23 cellular contexts compared by ENCODE assay signal in the genomic region with DNA sequence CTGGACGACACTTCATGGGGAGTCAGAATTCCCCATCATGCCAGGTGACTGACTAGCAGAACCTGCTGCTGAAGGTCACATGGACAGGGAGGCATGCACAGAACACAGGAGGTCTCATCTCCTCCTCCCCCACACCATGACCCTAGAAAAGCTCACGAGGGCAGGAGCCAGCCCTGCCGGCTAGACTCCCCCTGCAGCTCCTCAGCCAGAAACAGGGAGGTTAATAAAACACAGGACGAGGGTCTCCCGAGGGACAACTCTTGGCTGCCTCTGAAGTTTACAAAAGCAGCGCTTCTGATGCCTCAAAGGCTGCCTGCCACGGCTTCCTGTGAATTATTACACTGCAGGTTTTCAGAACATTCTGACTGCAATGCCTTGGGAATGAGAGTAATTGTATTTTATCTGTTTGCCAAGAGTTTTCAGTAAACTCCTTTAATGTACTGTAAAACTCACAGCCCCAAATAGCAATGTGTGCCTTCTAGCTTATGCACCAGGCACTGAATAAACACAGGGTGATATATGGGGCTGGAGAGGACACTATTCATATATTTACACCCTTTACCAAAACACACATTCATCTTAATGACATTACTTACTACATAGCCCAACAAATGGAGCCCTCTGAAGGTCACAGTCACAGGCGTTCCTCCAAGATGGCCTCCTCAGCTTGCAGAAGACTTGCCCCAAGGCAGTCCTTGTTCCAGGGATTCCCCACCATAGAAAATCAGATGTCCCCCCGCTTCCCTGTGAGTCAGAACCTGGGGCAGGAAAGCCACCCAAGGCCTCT.
DNase-seq lines count a peak whose midpoint lies in the region; ATAC-seq and TF ChIP-seq lines count a peak whose summit lies in the region.
"Had no signal": no experiment of that assay in that cellular context is flagged by ENCODE, and none has a peak within 500 bp of the region (broad histone marks: within the 10 kb centered on the region; RNA-seq: fewer than 3 reads in every experiment).

No MANE protein-coding gene starts in this region.

- H3K18ac ChIP-seq in mesenchymal stem cell (ENCODE audit: low read depth in 1 of 2, low read length in 2 of 2), result no peak overlapping the region

- H3K36me3 Mint-ChIP-seq in activated CD4-positive, alpha-beta T cell treated with anti-CD3 and anti-CD28 coated beads, Interleukin-2, amount 10 ng/mL, durations not matched to agents 7 days and 5 days (ENCODE audit: low read depth), result no peaks in the 10 kb centered on the region
- H3K36me3 Mint-ChIP-seq: activated naive CD4-positive, alpha-beta T cell treated with anti-CD3 and anti-CD28 coated beads, Interleukin-2, amount 50 U/mL, for 24 hours had no signal

- H2BK12ac ChIP-seq in mesenchymal stem cell (ENCODE audit: low read length in 2 of 2), result no peak overlapping the region

- no peaks in the 10 kb centered on the region for H3K4me1 Mint-ChIP-seq in activated CD4-positive, alpha-beta T cell treated with anti-CD3 and anti-CD28 coated beads, Interleukin-2, amount 10 ng/mL, durations not matched to agents 7 days and 5 days
- H3K4me1 Mint-ChIP-seq: activated CD4-positive, alpha-beta memory T cell treated with anti-CD3 and anti-CD28 coated beads, Interleukin-2, amount 10 ng/mL, durations not matched to agents 7 days and 5 days; activated naive CD4-positive, alpha-beta T cell treated with anti-CD3 and anti-CD28 coated beads, Interleukin-2, amount 50 U/mL, for 24 hours had no signal

- POLR2A ChIA-PET in activated CD4-positive, alpha-beta T cell treated with anti-CD3 and anti-CD28 coated beads, Interleukin-2, amount 10 ng/mL, durations not matched to agents 7 days and 5 days (lab: Charles Lee), result no interaction called here

- no peaks in the 10 kb centered on the region for H3K9me3 ChIP-seq in body of pancreas
- no peaks in the 10 kb centered on the region for H3K9me3 ChIP-seq in mesenchymal stem cell (ENCODE audit: control insufficient read depth, low read length)
- no peaks in the 10 kb centered on the region for H3K9me3 ChIP-seq in stomach smooth muscle (ENCODE audit: control insufficient read depth in 2 of 2, low read length in 2 of 2)
- H3K9me3 ChIP-seq in left ventricle myocardium inferior (replicated peaks), result no peaks in the 10 kb centered on the region
- H3K9me3 ChIP-seq: left lung, ovary had no signal

- peaks cover 3% of the 10 kb centered on the region for H3K9me3 Mint-ChIP-seq in activated CD4-positive, alpha-beta T cell treated with anti-CD3 and anti-CD28 coated beads, Interleukin-2, amount 10 ng/mL, durations not matched to agents 7 days and 5 days
- H3K9me3 Mint-ChIP-seq: activated CD4-positive, alpha-beta memory T cell treated with anti-CD3 and anti-CD28 coated beads, Interleukin-2, amount 10 ng/mL, durations not matched to agents 7 days and 5 days; activated naive CD4-positive, alpha-beta T cell treated with anti-CD3 and anti-CD28 coated beads, Interleukin-2, amount 50 U/mL, for 24 hours; activated T-cell treated with anti-CD3 and anti-CD28 coated beads, Interleukin-2, amount 50 U/mL, for 4 hours; HFFc6 had no signal

- no peak overlapping the region for H2AK5ac ChIP-seq in mesenchymal stem cell (ENCODE audit: low read length, severe bottlenecking)

- no peak overlapping the region for H2BK120ac ChIP-seq in mesenchymal stem cell (ENCODE audit: low read depth, low read length)

- H3K4me3 ChIP-seq in body of pancreas (no peak overlapping the region), mesenchymal stem cell (ENCODE audit: insufficient read depth in 1 of 2, low read depth in 1 of 2, low read length in 2 of 2) (no peak overlapping the region), stomach smooth muscle (ENCODE audit: low read length in 2 of 2) (peak overlapping the region in 1 of 2 donors; percentile 40), left ventricle myocardium inferior (no peak overlapping the region)
- H3K4me3 ChIP-seq: left lung, ovary had no signal

- no peak overlapping the region for H3K23ac ChIP-seq in mesenchymal stem cell (ENCODE audit: low read length in 2 of 2)

- H3K27ac ChIP-seq in body of pancreas, result peak overlapping the region in 2 of 4 donors; percentile 24 to 43
- H3K27ac ChIP-seq in mesenchymal stem cell (ENCODE audit: low read length, poor library complexity, severe bottlenecking), result no peak overlapping the region
- peak overlapping the region; percentile 37 for H3K27ac ChIP-seq in stomach smooth muscle (ENCODE audit: low read length)
- H3K27ac ChIP-seq in left ventricle myocardium inferior (replicated peaks), result no peak overlapping the region
- H3K27ac ChIP-seq: C4-2B, left lung, ovary had no signal

- ATAC-seq in body of pancreas, result peak; percentile 38
- ATAC-seq: activated T-cell treated with anti-CD3 and anti-CD28 coated beads, Interleukin-2, amount 50 U/mL, for 4 hours; left lung had no signal

- DNase-seq in NCI-H1694 (lab: John Stamatoyannopoulos, UW) (peak; percentile 44), NCI-H1694 treated with DMSO at 0.1 percent for 48 hours (lab: John Stamatoyannopoulos, UW) (no peak), body of pancreas (peak in 1 of 4 donors; percentile 20), mesenchymal stem cell (peak; percentile 62), left ventricle myocardium inferior (no peak), germinal center (ENCODE audit: low spot score) (no peak)
- DNase-seq in activated CD4-positive, alpha-beta T cell treated with anti-CD3 and anti-CD28 coated beads, Interleukin-2, amount 10 ng/mL, durations not matched to agents 7 days and 5 days, result no peak
- DNase-seq: 8988T; activated CD4-positive, alpha-beta memory T cell treated with anti-CD3 and anti-CD28 coated beads, Interleukin-2, amount 10 ng/mL, durations not matched to agents 7 days and 5 days; activated T-cell treated with anti-CD3 and anti-CD28 coated beads, Interleukin-2, amount 50 U/mL, for 4 hours; cortex of kidney; DMS153; HFFc6; NCI-H1417 treated with DMSO at 0.1 percent for 48 hours; Right ventricle myocardium superior; small intestine; stimulated activated CD4-positive, alpha-beta T cell treated with anti-CD3 and anti-CD28 coated beads, Interleukin-4, amount 100 ng/mL, for 4 hours; substantia nigra had no signal

- no peak overlapping the region for H2BK15ac ChIP-seq in mesenchymal stem cell (ENCODE audit: low read depth, poor library complexity, severe bottlenecking)

- TF ChIP-seq CTCF in body of pancreas (IDR thresholded peaks at IDR 0.05) (no peak), left ventricle myocardium inferior (IDR thresholded peaks at IDR 0.05; ENCODE audit: borderline replicate concordance) (no peak)

- H3K9ac ChIP-seq in mesenchymal stem cell (ENCODE audit: low read length) (no peak overlapping the region), stomach smooth muscle (ENCODE audit: low read length in 2 of 2) (no peak overlapping the region)

- H3K27me3 ChIP-seq in body of pancreas, result no peaks in the 10 kb centered on the region
- H3K27me3 ChIP-seq in mesenchymal stem cell (ENCODE audit: control insufficient read depth in 1 of 2, insufficient read depth in 1 of 2, low read length in 2 of 2), result peaks cover 25 to 91% of the 10 kb centered on the region in 2 experiments
- H3K27me3 ChIP-seq in stomach smooth muscle (ENCODE audit: control insufficient read depth in 1 of 2, insufficient read depth in 2 of 2, low read length in 2 of 2), result peaks cover 0 to 2% of the 10 kb centered on the region in 2 donors
- H3K27me3 ChIP-seq in left ventricle myocardium inferior (ENCODE audit: low read depth), result peaks cover 31% of the 10 kb centered on the region
- H3K27me3 ChIP-seq: ovary had no signal

- peaks cover 19% of the 10 kb centered on the region for H3K4me1 ChIP-seq in body of pancreas
- H3K4me1 ChIP-seq in mesenchymal stem cell (ENCODE audit: control insufficient read depth, insufficient read depth, low read depth, low read length), result peaks cover 5% of the 10 kb centered on the region
- H3K4me1 ChIP-seq in stomach smooth muscle (ENCODE audit: control insufficient read depth, insufficient read depth, low read length), result peaks cover 21% of the 10 kb centered on the region
- H3K4me1 ChIP-seq in left ventricle myocardium inferior, result no peaks in the 10 kb centered on the region
- H3K4me1 ChIP-seq: left lung had no signal

- WGBS in body of pancreas, 2 donors, result 37 to 56% methylated on average over 7 to 9 of the region's 9 CpGs
- 16% methylated on average over 9 of the region's 9 CpGs for WGBS in mesenchymal stem cell

- CTCF ChIA-PET in activated CD4-positive, alpha-beta T cell treated with anti-CD3 and anti-CD28 coated beads, Interleukin-2, amount 10 ng/mL, durations not matched to agents 7 days and 5 days (lab: Charles Lee), result interaction anchor here (1.0 kb wide), 1 partner anchor 15 kb away, joined by 3 read pairs; no protein-coding TSS in a partner anchor

- no peak overlapping the region for H3K4ac ChIP-seq in mesenchymal stem cell (ENCODE audit: low read depth in 1 of 2, low read length in 2 of 2)

- intact Hi-C loops in body of pancreas (cut with DNase I), result no loop called here
- intact Hi-C loops in left ventricle myocardium inferior (cut with micrococcal nuclease), result no loop called here

- no peak overlapping the region for H3K4me3 Mint-ChIP-seq in activated CD4-positive, alpha-beta T cell treated with anti-CD3 and anti-CD28 coated beads, Interleukin-2, amount 10 ng/mL, durations not matched to agents 7 days and 5 days
- H3K4me3 Mint-ChIP-seq: activated CD4-positive, alpha-beta memory T cell treated with anti-CD3 and anti-CD28 coated beads, Interleukin-2, amount 10 ng/mL, durations not matched to agents 7 days and 5 days; activated naive CD4-positive, alpha-beta T cell treated with anti-CD3 and anti-CD28 coated beads, Interleukin-2, amount 50 U/mL, for 24 hours; activated T-cell treated with anti-CD3 and anti-CD28 coated beads, Interleukin-2, amount 50 U/mL, for 4 hours; HFFc6 had no signal

- no peak overlapping the region for H3K4me2 ChIP-seq in mesenchymal stem cell (ENCODE audit: low read length, poor library complexity, severe bottlenecking)

- no peak overlapping the region for H3K14ac ChIP-seq in mesenchymal stem cell (ENCODE audit: low read length in 2 of 2)

- no peak for TF ChIP-seq POLR2A in body of pancreas (IDR thresholded peaks at IDR 0.05)

- no peak overlapping the region for H3K27ac Mint-ChIP-seq in activated CD4-positive, alpha-beta T cell treated with anti-CD3 and anti-CD28 coated beads, Interleukin-2, amount 10 ng/mL, durations not matched to agents 7 days and 5 days
- H3K27ac Mint-ChIP-seq: activated CD4-positive, alpha-beta memory T cell treated with anti-CD3 and anti-CD28 coated beads, Interleukin-2, amount 10 ng/mL, durations not matched to agents 7 days and 5 days; activated naive CD4-positive, alpha-beta T cell treated with anti-CD3 and anti-CD28 coated beads, Interleukin-2, amount 50 U/mL, for 24 hours; HFFc6 had no signal

- no peaks in the 10 kb centered on the region for H3K79me1 ChIP-seq in mesenchymal stem cell (replicated peaks; ENCODE audit: low read length, poor library complexity, severe bottlenecking)

- H2BK5ac ChIP-seq in mesenchymal stem cell (ENCODE audit: low read depth, low read length, poor library complexity, severe bottlenecking), result no peak overlapping the region

- H4K91ac ChIP-seq in mesenchymal stem cell (ENCODE audit: low read length), result no peak overlapping the region

- H2AFZ ChIP-seq in mesenchymal stem cell (ENCODE audit: low read depth, low read length), result no peak overlapping the region

- H3K27me3 Mint-ChIP-seq in activated CD4-positive, alpha-beta T cell treated with anti-CD3 and anti-CD28 coated beads, Interleukin-2, amount 10 ng/mL, durations not matched to agents 7 days and 5 days, result peaks cover 2% of the 10 kb centered on the region
- H3K27me3 Mint-ChIP-seq: activated CD4-positive, alpha-beta memory T cell treated with anti-CD3 and anti-CD28 coated beads, Interleukin-2, amount 10 ng/mL, durations not matched to agents 7 days and 5 days; activated naive CD4-positive, alpha-beta T cell treated with anti-CD3 and anti-CD28 coated beads, Interleukin-2, amount 50 U/mL, for 24 hours had no signal

- H3K36me3 ChIP-seq in body of pancreas (replicated peaks in 1 of 2; ENCODE audit: insufficient read depth in 1 of 2, low read depth in 2 of 2) (no peaks in the 10 kb centered on the region), mesenchymal stem cell (ENCODE audit: control insufficient read depth in 1 of 2, insufficient read depth in 2 of 2, low read depth in 1 of 2, low read length in 2 of 2) (no peaks in the 10 kb centered on the region), stomach smooth muscle (ENCODE audit: control insufficient read depth in 2 of 2, insufficient read depth in 2 of 2, low read length in 2 of 2) (no peaks in the 10 kb centered on the region), left ventricle myocardium inferior (no peaks in the 10 kb centered on the region)
- H3K36me3 ChIP-seq: left lung, ovary had no signal

- no peak overlapping the region for H4K8ac ChIP-seq in mesenchymal stem cell (ENCODE audit: low read length)

Comparison
In these comparisons a context has a peak if more than half of its experiments do, and no peak if none do; other contexts are left out.
1. DNase-seq: peak in NCI-H1694 (single experiment) and mesenchymal stem cell (single experiment); none in NCI-H1694 treated with DMSO at 0.1 percent for 48 hours (single experiment), left ventricle myocardium inferior (single experiment), germinal center (single experiment) and activated CD4-positive, alpha-beta T cell treated with anti-CD3 and anti-CD28 coated beads, Interleukin-2, amount 10 ng/mL, durations not matched to agents 7 days and 5 days (single experiment).